Comparison of ENCODE assay signal across 9 cellular contexts in genomic region chr15:44593042-44593736, GRCh38. TPM values are rescaled to one million over a fixed set of nuclear protein-coding genes. Genes with fewer than 3 reads are reported as not detected.
DNase-seq lines count a peak whose midpoint lies in the region; ATAC-seq, FAIRE-seq and TF ChIP-seq lines count a peak whose summit lies in the region.
"Had no signal": no experiment of that assay in that cellular context is flagged by ENCODE, and none has a peak within 500 bp of the region (broad histone marks: within the 10 kb centered on the region; RNA-seq: fewer than 3 reads in every experiment).

No MANE protein-coding gene starts in this region.

- H3K9me2 ChIP-seq in PC-9 (ENCODE audit: insufficient read depth), result no peaks in the 10 kb centered on the region

- WGBS in endodermal cell (ENCODE audit: insufficient coverage in 1 of 2, insufficient read length in 1 of 2), 2 experiments, result 91 to 100% methylated on average over 4 to 7 of the region's 7 CpGs
- WGBS in spleen, 5 donors, result 86 to 89% (median 87%) methylated on average over 5 to 7 of the region's 7 CpGs
- WGBS in small intestine, 3 donors, result 87 to 90% (median 87%) methylated on average over 7 of the region's 7 CpGs

- H3K27me3 ChIP-seq in PC-9 (ENCODE audit: insufficient read depth, low read depth), result no peaks in the 10 kb centered on the region
- no peaks in the 10 kb centered on the region for H3K27me3 ChIP-seq in endodermal cell (ENCODE audit: control insufficient read depth, insufficient read depth, low read length, poor library complexity, severe bottlenecking)
- H3K27me3 ChIP-seq in spleen (replicated peaks in 1 of 7), result no peaks in the 10 kb centered on the region
- no peaks in the 10 kb centered on the region for H3K27me3 ChIP-seq in small intestine (ENCODE audit: control insufficient read depth in 2 of 2, insufficient read depth in 2 of 2, low read length in 2 of 2)
- H3K27me3 ChIP-seq: SJSA1 had no signal

- BruUV-seq in PC-9 (replicated peaks; lab: Mats Ljungman, UMichigan), result no TSS peak

- H3K27ac ChIP-seq in PC-9 (no peak overlapping the region), endodermal cell (ENCODE audit: low read depth, low read length) (no peak overlapping the region), spleen (peak overlapping the region in 2 of 8 donors; percentile 15 to 20), small intestine (ENCODE audit: low read depth in 1 of 2, low read length in 1 of 2) (no peak overlapping the region)
- H3K27ac ChIP-seq: SJSA1 had no signal

- no peak for ATAC-seq in GM18517 (IDR thresholded peaks at IDR 0.05; ENCODE audit: unreplicated experiment)

- H3K27ac Mint-ChIP-seq in endodermal cell, result no peak overlapping the region

- DNase-seq in activated CD4-positive, alpha-beta T cell treated with anti-CD3 and anti-CD28 coated beads for 4 hours, result peak; percentile 11 to 22
- no peak for DNase-seq in activated CD4-positive, alpha-beta T cell treated with anti-CD3 and anti-CD28 coated beads for 1 hour
- no peak for DNase-seq in PC-9
- DNase-seq in endodermal cell, result no peak
- no peak for DNase-seq in spleen
- no peak for DNase-seq in SHP77 (lab: John Stamatoyannopoulos, UW)
- DNase-seq in small intestine, result no peak

- intact Hi-C loops in PC-9 (cut with micrococcal nuclease; ENCODE audit: unreplicated experiment), result loop anchor here (5.0 kb wide), 1 partner anchor 144 kb away; the partner anchor contains the start of gene TRIM69
- intact Hi-C loops in spleen (cut with DNase I; ENCODE audit: low total_unique reads), result loop anchor here (10.0 kb wide), 2 partner anchors 52 to 162 kb away; no protein-coding TSS in a partner anchor

- CTCF ChIA-PET in PC-9 (lab: Charles Lee), result interaction anchor here (0.6 to 0.7 kb wide), 3 partner anchors 10 to 70 kb away, joined by 3 to 5 read pairs (median 3); partner anchors contain the start of gene SPG11

- no peaks in the 10 kb centered on the region for H3K79me2 ChIP-seq in PC-9 (ENCODE audit: low read depth)

- peaks cover 12% of the 10 kb centered on the region for H3K4me1 ChIP-seq in PC-9 (replicated peaks; ENCODE audit: insufficient read depth)
- peaks cover 4% of the 10 kb centered on the region for H3K4me1 ChIP-seq in endodermal cell (ENCODE audit: control insufficient read depth, insufficient read depth, low read length)
- H3K4me1 ChIP-seq in spleen, result peaks cover 0 to 14% (median 0%) of the 10 kb centered on the region in 6 donors
- H3K4me1 ChIP-seq in small intestine (ENCODE audit: control insufficient read depth in 2 of 2, insufficient read depth in 1 of 2, low read depth in 1 of 2, low read length in 1 of 2), result no peaks in the 10 kb centered on the region
- H3K4me1 ChIP-seq: SJSA1 had no signal

- H2AFZ ChIP-seq in PC-9, result no peak overlapping the region

- no peak overlapping the region for H3K9ac ChIP-seq in endodermal cell (ENCODE audit: extremely low read depth, low read length, poor library complexity, severe bottlenecking)

- H3K4me3 ChIP-seq in PC-9 (no peak overlapping the region), endodermal cell (ENCODE audit: low read length) (no peak overlapping the region), spleen (no peak overlapping the region), small intestine (ENCODE audit: low read depth in 1 of 2, low read length in 2 of 2) (no peak overlapping the region)
- H3K4me3 ChIP-seq: SJSA1 had no signal

- H3K4me1 Mint-ChIP-seq in endodermal cell, result peaks cover 9% of the 10 kb centered on the region

- no peak overlapping the region for H3K4me3 Mint-ChIP-seq in endodermal cell

- POLR2A ChIA-PET in PC-9 (lab: Charles Lee; ENCODE audit: unreplicated experiment), result no interaction called here

- H3F3A ChIP-seq in PC-9 (ENCODE audit: insufficient read depth, low read depth), result peaks cover 3% of the 10 kb centered on the region; the same call in 1 of the 2 replicates

- no peaks in the 10 kb centered on the region for H3K9me3 ChIP-seq in PC-9 (ENCODE audit: insufficient read depth, low read depth)
- H3K9me3 ChIP-seq in endodermal cell (ENCODE audit: control insufficient read depth, low read length), result peaks cover 25% of the 10 kb centered on the region
- no peaks in the 10 kb centered on the region for H3K9me3 ChIP-seq in spleen
- no peaks in the 10 kb centered on the region for H3K9me3 ChIP-seq in small intestine (ENCODE audit: control insufficient read depth, low read depth)
- H3K9me3 ChIP-seq: SJSA1 had no signal

- H4K20me1 ChIP-seq in PC-9 (ENCODE audit: insufficient read depth), result no peaks in the 10 kb centered on the region

- FAIRE-seq in small intestine (lab: Jason Lieb, UNC), result no peak

- H3K27me3 Mint-ChIP-seq in endodermal cell (ENCODE audit: insufficient read depth), result no peaks in the 10 kb centered on the region

- no peak for TF ChIP-seq POLR2A in spleen (IDR thresholded peaks at IDR 0.05)

- peaks cover 26% of the 10 kb centered on the region for H3K9me3 Mint-ChIP-seq in endodermal cell

- H3K36me3 ChIP-seq in PC-9 (ENCODE audit: low read depth) (0 out of 2 replicates have a peak, but pooled peaks cover 4% of the 10 kb centered on the region), endodermal cell (ENCODE audit: control insufficient read depth, insufficient read depth, low read length) (peaks cover 78% of the 10 kb centered on the region), spleen (peaks cover 5 to 100% (median 99%) of the 10 kb centered on the region in 6 donors), small intestine (ENCODE audit: control insufficient read depth in 2 of 2, insufficient read depth in 2 of 2, low read length in 2 of 2) (peaks cover 24 to 37% of the 10 kb centered on the region in 2 donors)

- H3K4me2 ChIP-seq in PC-9, result no peak overlapping the region

- H3K36me3 Mint-ChIP-seq in endodermal cell (ENCODE audit: low read depth), result peaks cover 75% of the 10 kb centered on the region

- TF ChIP-seq CTCF in PC-9 (conservative IDR thresholded peaks at IDR 0.05), result peak; percentile 48
- peak; percentile 59 for TF ChIP-seq CTCF in endodermal cell (conservative IDR thresholded peaks at IDR 0.05)
- TF ChIP-seq CTCF in spleen (IDR thresholded peaks at IDR 0.05 in 8 of 11, conservative IDR thresholded peaks at IDR 0.05 in 3 of 11), result peak in 9 of 11 experiments; percentile 34 to 71 (median 50)

RNA-seq across cellular contexts. Expression of gene EIF3J, which starts 56.2 kb away (rescaled TPM):
- total RNA-seq in PC-9 (2021), result 75.8 and 117 TPM in 2 replicates
- total RNA-seq in endodermal cell, result 10 to 100 TPM; 71.4 to 76.5 TPM
- 56.9 TPM for polyA plus RNA-seq in endodermal cell (2013, experiment 1 of 2)
- 56.8 TPM for polyA plus RNA-seq in endodermal cell (2013, experiment 2 of 2)
- total RNA-seq in spleen, result 10 to 100 TPM; 41.6 to 65.0 (median 55.5) TPM
- 10 to 100 TPM; 23.9 to 38.8 (median 35.3) TPM for polyA plus RNA-seq in spleen
- 10 to 100 TPM; 31.5 to 63.3 (median 50.3) TPM for polyA plus RNA-seq in small intestine

Comparison
In these comparisons a context has a peak if more than half of its experiments do, and no peak if none do; other contexts are left out.
1. DNase-seq: peak in activated CD4-positive, alpha-beta T cell treated with anti-CD3 and anti-CD28 coated beads for 4 hours (2 of 2); none in activated CD4-positive, alpha-beta T cell treated with anti-CD3 and anti-CD28 coated beads for 1 hour (single experiment), PC-9 (0 of 2), endodermal cell (single experiment), spleen (single experiment), SHP77 (0 of 2) and small intestine (single experiment).
2. Peak in every context shown above with its lines, with median percentiles within 50 percentile points of each other: CTCF ChIP-seq.